In genomic region chr6:115495184-115495583, GRCh38 we compare ENCODE assay signal across 28 cellular contexts.
"Had no signal": no experiment of that assay in that cellular context is flagged by ENCODE, and none has a peak within 500 bp of the region (broad histone marks: within the 10 kb centered on the region; RNA-seq: fewer than 3 reads in every experiment).

No MANE protein-coding gene starts in this region.

- ATAC-seq: effector memory CD8-positive, alpha-beta T cell; esophagus mucosa; foreskin keratinocyte; gastrocnemius medialis; gastroesophageal sphincter; heart left ventricle; heart right ventricle had no signal

- FAIRE-seq: endometrium, endothelial cell of umbilical vein, frontal cortex had no signal

- H3K79me2 ChIP-seq: hepatocyte had no signal

- H3K36me3 ChIP-seq: colonic mucosa, esophagus muscularis mucosa, esophagus squamous epithelium, gastrocnemius medialis, gastroesophageal sphincter, heart left ventricle, heart right ventricle had no signal

- H3K4me2 ChIP-seq: hepatocyte had no signal

- H2AFZ ChIP-seq: hepatocyte had no signal

- DNase-seq: colonic mucosa; cortex of kidney; dermis blood vessel endothelial cell; dorsolateral prefrontal cortex; effector CD4-positive, alpha-beta T cell; effector CD8-positive, alpha-beta T cell; effector memory CD4-positive, alpha-beta T cell; effector memory CD8-positive, alpha-beta T cell; endodermal cell; erythroblast; esophagus squamous epithelium; foreskin fibroblast; foreskin keratinocyte; foreskin melanocyte; gastrocnemius medialis; glutamatergic neuron; head of caudate nucleus; heart left ventricle; heart right ventricle had no signal

- H3K27me3 ChIP-seq: colonic mucosa, dorsolateral prefrontal cortex, esophagus muscularis mucosa, esophagus squamous epithelium, foreskin keratinocyte, gastrocnemius medialis, gastroesophageal sphincter, heart left ventricle, heart right ventricle, hepatocyte had no signal

- H3K4me3 ChIP-seq: colonic mucosa, coronary artery, dorsolateral prefrontal cortex, esophagus muscularis mucosa, esophagus squamous epithelium, gastrocnemius medialis, gastroesophageal sphincter, heart left ventricle, heart right ventricle, hepatocyte had no signal

- H3K4me1 ChIP-seq: colonic mucosa, esophagus muscularis mucosa, esophagus squamous epithelium, foreskin keratinocyte, gastrocnemius medialis, gastroesophageal sphincter, heart left ventricle, heart right ventricle had no signal

- H3K9me3 ChIP-seq: colonic mucosa, gastrocnemius medialis had no signal

- H3K27ac ChIP-seq: colonic mucosa, coronary artery, dorsolateral prefrontal cortex, epithelial cell of prostate, esophagus muscularis mucosa, esophagus squamous epithelium, foreskin keratinocyte, gastrocnemius medialis, gastroesophageal sphincter, heart left ventricle, heart right ventricle, hepatocyte had no signal
